In genomic region chr14:87467578-87467977, GRCh38 we compare ENCODE assay signal across 29 cellular contexts.
"Had no signal": no experiment of that assay in that cellular context is flagged by ENCODE, and none has a peak within 500 bp of the region (broad histone marks: within the 10 kb centered on the region; RNA-seq: fewer than 3 reads in every experiment).

No MANE protein-coding gene starts in this region.

- H3K36me3 ChIP-seq: adrenal gland, ascending aorta, brain microvascular endothelial cell, breast epithelium, cardiac muscle cell had no signal

- H3K4me3 ChIP-seq: adrenal gland, ascending aorta, body of pancreas, breast epithelium, cardiac muscle cell had no signal

- DNase-seq: activated effector memory CD4-positive, alpha-beta T cell treated with anti-CD3 and anti-CD28 coated beads, Interleukin-2, amount 50 U/mL, for 16 hours; activated effector memory CD4-positive, alpha-beta T cell treated with Interleukin-2 at 50 U/mL for 16 hours; activated gamma-delta T cell; activated gamma-delta T cell treated with Interleukin-2 at 50 U/mL for 16 hours; activated naive CD4-positive, alpha-beta T cell; activated naive CD4-positive, alpha-beta T cell treated with anti-CD3 and anti-CD28 coated beads for 36 hours; activated naive CD4-positive, alpha-beta T cell treated with anti-CD3 and anti-CD28 coated beads, Interleukin-2, amount 10 ng/mL, durations not matched to agents 7 days and 5 days; activated naive CD4-positive, alpha-beta T cell treated with anti-CD3 and anti-CD28 coated beads, Interleukin-2, amount 50 U/mL, for 16 hours; activated naive CD4-positive, alpha-beta T cell treated with Interleukin-2 at 50 U/mL for 16 hours; activated naive CD8-positive, alpha-beta T cell treated with anti-CD3 and anti-CD28 coated beads for 36 hours; activated naive CD8-positive, alpha-beta T cell treated with anti-CD3 and anti-CD28 coated beads, Interleukin-2, amount 10 ng/mL, durations not matched to agents 7 days and 5 days; activated naive CD8-positive, alpha-beta T cell treated with anti-CD3 and anti-CD28 coated beads, Interleukin-2, amount 50 U/mL, for 24 hours; activated T-cell treated with anti-CD3 and anti-CD28 coated beads, Interleukin-2, amount 50 U/mL, for 24 hours; activated T-cell treated with anti-CD3 and anti-CD28 coated beads, Interleukin-2, amount 50 U/mL, for 4 hours; activated T-cell treated with anti-CD3 and anti-CD28 coated beads, Interleukin-2, amount 50 U/mL, for 48 hours; activated T-cell treated with anti-CD3 and anti-CD28 coated beads, Interleukin-2, amount 50 U/mL, for 72 hours; adrenal gland; amniotic stem cell; amygdala; anterior cingulate cortex; aorta; body of pancreas; brain microvascular endothelial cell; caudate nucleus; central memory CD4-positive, alpha-beta T cell; cerebellar nuclear complex had no signal

- H3K9me3 ChIP-seq: adrenal gland, ascending aorta, body of pancreas, breast epithelium had no signal

- H3K4me1 ChIP-seq: adrenal gland, ascending aorta, body of pancreas, breast epithelium had no signal

- H3K27me3 ChIP-seq: adrenal gland, ascending aorta, body of pancreas, brain microvascular endothelial cell, breast epithelium, cardiac muscle cell had no signal

- H3K27ac ChIP-seq: adrenal gland, ascending aorta, body of pancreas, brain microvascular endothelial cell, breast epithelium, cardiac muscle cell had no signal
